ENCODE assay signal across 22 cellular contexts in the genomic region with DNA sequence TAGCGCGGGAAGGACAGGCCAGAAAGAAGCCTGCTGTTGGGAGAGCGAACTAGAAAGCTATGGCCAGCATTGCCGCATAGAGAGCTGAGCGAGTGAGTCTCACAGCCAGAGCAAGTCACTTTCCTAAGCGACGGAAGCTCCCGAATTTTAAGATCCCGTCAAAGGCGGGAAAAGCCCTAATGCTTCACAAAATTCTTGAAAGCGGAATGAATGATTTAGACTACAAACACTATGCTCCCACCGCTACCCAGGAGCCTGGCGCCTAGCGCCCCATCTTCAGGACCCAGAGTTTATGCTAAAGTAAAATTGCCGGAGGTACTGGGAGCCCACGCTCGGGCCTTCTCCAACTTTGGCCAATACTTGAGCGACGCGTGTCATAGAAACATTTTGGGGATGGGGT.
"Had no signal": no experiment of that assay in that cellular context is flagged by ENCODE, and none has a peak within 500 bp of the region (broad histone marks: within the 10 kb centered on the region; RNA-seq: fewer than 3 reads in every experiment).

No MANE protein-coding gene starts in this region.

- H3K36me3 ChIP-seq: left lung, ovary, right lobe of liver, stomach, thoracic aorta, tibial nerve, upper lobe of left lung, uterus had no signal

- H3K4me3 Mint-ChIP-seq: naive thymus-derived CD8-positive, alpha-beta T cell had no signal

- H3K9me3 ChIP-seq: left lung, ovary, right lobe of liver, stomach, thoracic aorta, tibial nerve, upper lobe of left lung, uterus had no signal

- H3K27ac ChIP-seq: dorsolateral prefrontal cortex, left lung, ovary, right lobe of liver, stomach, thoracic aorta, tibial nerve, upper lobe of left lung, uterus had no signal

- H3K27me3 ChIP-seq: ovary had no signal

- H3K4me1 ChIP-seq: uterus had no signal

- DNase-seq: central memory CD4-positive, alpha-beta T cell; dorsolateral prefrontal cortex; effector CD4-positive, alpha-beta T cell; hypothalamus; left cardiac atrium; mesenchymal stem cell; midbrain; naive thymus-derived CD8-positive, alpha-beta T cell; nucleus accumbens; ovary; right lobe of liver; small intestine; stimulated activated CD4-positive, alpha-beta T cell treated with anti-CD3 and anti-CD28 coated beads, Interleukin-15, amount 100 ng/mL, for 24 hours; stimulated activated CD4-positive, alpha-beta T cell treated with anti-CD3 and anti-CD28 coated beads, Interleukin-4, amount 100 ng/mL, for 1 hour; stimulated activated CD8-positive, alpha-beta memory T cell treated with anti-CD3 and anti-CD28 coated beads, Interleukin-4, amount 100 ng/mL, for 48 hours; stimulated activated naive CD4-positive, alpha-beta T cell treated with Interleukin-2 at 50 U/mL for 16 hours; stomach; upper lobe of left lung; uterus had no signal

- H3K27ac Mint-ChIP-seq: naive thymus-derived CD8-positive, alpha-beta T cell had no signal

- ATAC-seq: left cardiac atrium; left lung; naive thymus-derived CD8-positive, alpha-beta T cell; right lobe of liver had no signal

- H3K4me3 ChIP-seq: left lung, ovary, right lobe of liver, stomach, thoracic aorta, tibial nerve, upper lobe of left lung, uterus had no signal
